21 cellular contexts compared by ENCODE assay signal in genomic region chr14:102854397-102854703, GRCh38.
"Had no signal": no experiment of that assay in that cellular context is flagged by ENCODE, and none has a peak within 500 bp of the region (broad histone marks: within the 10 kb centered on the region; RNA-seq: fewer than 3 reads in every experiment).

No MANE protein-coding gene starts in this region.

- H3K27me3 Mint-ChIP-seq: natural killer cell treated with Interleukin-12 subunit alpha and Interleukin-12 subunit beta and Interleukin-15 and Interleukin-18, amount 100 ng/mL, for 72 hours; stimulated activated naive B cell treated with anti-CD40 and anti-IgM and Interleukin-4, amounts not matched to agents 10 μg/mL and 1 μg/mL and 100 μg/mL, for 72 hours; T-helper 17 cell had no signal

- ATAC-seq: left cardiac atrium; left ventricle myocardium superior; mucosa of descending colon; natural killer cell treated with Interleukin-12 subunit alpha and Interleukin-12 subunit beta and Interleukin-15 and Interleukin-18, amount 100 ng/mL, for 72 hours; stimulated activated naive B cell treated with anti-CD40 and anti-IgM and Interleukin-4, amounts not matched to agents 10 μg/mL and 1 μg/mL and 100 μg/mL, for 72 hours; T-helper 17 cell had no signal

- DNase-seq: activated CD4-positive, alpha-beta T cell treated with anti-CD3 and anti-CD28 coated beads for 1 hour; activated naive CD4-positive, alpha-beta T cell; central memory CD4-positive, alpha-beta T cell; endodermal cell; foreskin fibroblast; head of caudate nucleus; hippocampal formation; left cardiac atrium; left ventricle myocardium superior; mucosa of descending colon; stimulated activated CD4-positive, alpha-beta T cell treated with anti-CD3 and anti-CD28 coated beads, Interleukin-15, amount 100 ng/mL, for 24 hours; stimulated activated CD4-positive, alpha-beta T cell treated with anti-CD3 and anti-CD28 coated beads, Interleukin-2, amount 100 ng/mL, for 24 hours; stimulated activated naive B cell treated with anti-CD40 and anti-IgM and Interleukin-4, amounts not matched to agents 10 μg/mL and 1 μg/mL and 100 μg/mL, for 72 hours; T-helper 17 cell; T1000; WERI-Rb-1 had no signal

- H3K4me1 ChIP-seq: breast epithelium, right atrium auricular region had no signal

- H3K9me3 ChIP-seq: breast epithelium, mucosa of descending colon, right atrium auricular region, tibial nerve had no signal

- H3K27ac ChIP-seq: breast epithelium, right atrium auricular region, tibial nerve, WERI-Rb-1 had no signal

- H3K4me3 Mint-ChIP-seq: endodermal cell; natural killer cell treated with Interleukin-12 subunit alpha and Interleukin-12 subunit beta and Interleukin-15 and Interleukin-18, amount 100 ng/mL, for 72 hours; stimulated activated naive B cell treated with anti-CD40 and anti-IgM and Interleukin-4, amounts not matched to agents 10 μg/mL and 1 μg/mL and 100 μg/mL, for 72 hours; T-helper 17 cell had no signal

- H3K4me3 ChIP-seq: breast epithelium, mucosa of descending colon, right atrium auricular region, tibial nerve had no signal

- H3K27ac Mint-ChIP-seq: endodermal cell; natural killer cell treated with Interleukin-12 subunit alpha and Interleukin-12 subunit beta and Interleukin-15 and Interleukin-18, amount 100 ng/mL, for 72 hours; T-helper 17 cell had no signal

- H3K9me3 Mint-ChIP-seq: natural killer cell treated with Interleukin-12 subunit alpha and Interleukin-12 subunit beta and Interleukin-15 and Interleukin-18, amount 100 ng/mL, for 72 hours had no signal

- FAIRE-seq: keratinocyte had no signal
